In the genomic region with DNA sequence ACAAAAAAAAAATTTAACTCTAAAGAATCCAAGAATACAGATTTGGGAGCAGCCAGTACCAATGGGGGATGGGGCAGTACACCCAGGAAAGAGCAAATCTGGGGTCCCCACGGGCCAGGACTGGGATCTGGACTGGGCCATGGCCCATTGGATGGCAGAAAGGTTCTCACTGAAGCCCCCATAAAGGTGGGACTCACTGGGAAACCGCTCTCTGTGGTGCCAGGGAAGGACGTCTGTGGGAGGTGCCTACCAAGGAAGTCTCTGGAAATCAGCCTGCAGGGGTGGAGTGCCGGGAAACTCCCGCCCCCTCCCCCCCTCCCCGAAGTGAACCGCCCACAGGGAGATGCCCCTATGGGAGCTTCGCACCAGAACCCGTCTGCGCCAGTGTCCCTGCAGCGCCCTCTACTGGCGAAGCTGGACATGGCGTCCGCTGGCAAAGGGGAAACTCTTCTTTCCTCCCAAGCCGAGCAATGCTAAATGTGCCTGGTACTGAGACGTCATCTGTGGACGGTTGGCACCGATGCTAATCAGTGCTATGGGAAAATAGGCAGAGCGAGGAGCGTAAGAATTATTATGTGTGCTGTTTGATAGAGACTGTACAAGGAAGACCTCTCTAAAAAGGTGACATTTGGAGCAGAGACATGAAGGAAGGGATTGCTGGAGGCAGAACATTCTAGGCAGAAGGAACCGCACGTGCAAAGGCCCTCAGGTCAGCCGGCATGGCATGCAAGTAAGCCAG, we compare ENCODE assay signal across 8 cellular contexts.
DNase-seq lines count a peak whose midpoint lies in the region; ATAC-seq and TF ChIP-seq lines count a peak whose summit lies in the region.

No MANE protein-coding gene starts in this region.

- 28 to 37% methylated on average over 22 to 23 of the region's 23 CpGs for WGBS in heart right ventricle, 2 donors
- WGBS in sigmoid colon, 2 donors = 14 to 29% methylated on average over 23 of the region's 23 CpGs

- no peaks in the 10 kb centered on the region for H3K9me3 ChIP-seq in heart right ventricle
- no peaks in the 10 kb centered on the region for H3K9me3 ChIP-seq in sigmoid colon

- TF ChIP-seq POLR2A in sigmoid colon (IDR thresholded peaks at IDR 0.05) = no peak

- no peaks in the 10 kb centered on the region for H3K27me3 ChIP-seq in heart right ventricle
- H3K27me3 ChIP-seq in sigmoid colon = no peaks in the 10 kb centered on the region

- H3K4me3 ChIP-seq in heart right ventricle (no peak overlapping the region), sigmoid colon (no peak overlapping the region)

- TF ChIP-seq CTCF in heart right ventricle (IDR thresholded peaks at IDR 0.05) (peak; percentile 77 to 92 (median 87)), sigmoid colon (IDR thresholded peaks at IDR 0.05) (peak in 3 of 4 experiments; percentile 48 to 79 (median 58))

- H3K4me1 ChIP-seq in heart right ventricle (peaks cover 0 to 16% (median 7%) of the 10 kb centered on the region in 9 donors), sigmoid colon (peaks cover 0 to 7% (median 0%) of the 10 kb centered on the region in 4 donors)

- intact Hi-C loops in heart right ventricle (cut with DNase I) (loop anchor here in 8 of 10 donors (1.0 to 10.0 kb wide), 7 partner anchors 263 to 834 kb away; a partner anchor contains a TSS), sigmoid colon (cut with DNase I) (loop anchor here (5.0 kb wide), 1 partner anchor 268 kb away; no protein-coding TSS in a partner anchor)

- DNase-seq in NK-92 treated with Interleukin-12 subunit alpha and Interleukin-12 subunit beta, amount 100 ng/mL, for 24 hours (lab: John Stamatoyannopoulos, UW) = peak; percentile 60
- DNase-seq in NK-92 (lab: John Stamatoyannopoulos, UW; ENCODE audit: unreplicated experiment) = no peak
- DNase-seq in SHP77 treated with DMSO at 0.1 percent for 48 hours (lab: John Stamatoyannopoulos, UW) = peak; percentile 46
- DNase-seq in activated gamma-delta T cell treated with anti-CD3 and anti-CD28 coated beads, Interleukin-2, amount 50 U/mL, for 16 hours (ENCODE audit: low read depth) = peak; percentile 67
- DNase-seq in heart right ventricle = peak; percentile 70 to 79
- peak; percentile 71 for DNase-seq in sigmoid colon
- DNase-seq in COLO829 (ENCODE audit: low spot score) = no peak

- H3K36me3 ChIP-seq in heart right ventricle = no peaks in the 10 kb centered on the region
- H3K36me3 ChIP-seq in sigmoid colon = no peaks in the 10 kb centered on the region

- peak overlapping the region in 3 of 10 donors; percentile 33 to 52 (median 50) for H3K27ac ChIP-seq in heart right ventricle
- no peak overlapping the region for H3K27ac ChIP-seq in sigmoid colon

- no peak for TF ChIP-seq EP300 in sigmoid colon (IDR thresholded peaks at IDR 0.05)

- ATAC-seq in HG03460 (IDR thresholded peaks at IDR 0.05; ENCODE audit: unreplicated experiment) = peak; percentile 83
- ATAC-seq in heart right ventricle = peak; percentile 61 to 90 (median 84)

Comparison
In these comparisons a context has a peak if more than half of its experiments do, and no peak if none do; other contexts are left out.
1. DNase-seq: peak in NK-92 treated with Interleukin-12 subunit alpha and Interleukin-12 subunit beta, amount 100 ng/mL, for 24 hours (single experiment), SHP77 treated with DMSO at 0.1 percent for 48 hours (single experiment), activated gamma-delta T cell treated with anti-CD3 and anti-CD28 coated beads, Interleukin-2, amount 50 U/mL, for 16 hours (single experiment), heart right ventricle (2 of 2) and sigmoid colon (single experiment); none in NK-92 (single experiment) and COLO829 (single experiment).